Comparison of ENCODE assay signal across 16 cellular contexts in the genomic region with DNA sequence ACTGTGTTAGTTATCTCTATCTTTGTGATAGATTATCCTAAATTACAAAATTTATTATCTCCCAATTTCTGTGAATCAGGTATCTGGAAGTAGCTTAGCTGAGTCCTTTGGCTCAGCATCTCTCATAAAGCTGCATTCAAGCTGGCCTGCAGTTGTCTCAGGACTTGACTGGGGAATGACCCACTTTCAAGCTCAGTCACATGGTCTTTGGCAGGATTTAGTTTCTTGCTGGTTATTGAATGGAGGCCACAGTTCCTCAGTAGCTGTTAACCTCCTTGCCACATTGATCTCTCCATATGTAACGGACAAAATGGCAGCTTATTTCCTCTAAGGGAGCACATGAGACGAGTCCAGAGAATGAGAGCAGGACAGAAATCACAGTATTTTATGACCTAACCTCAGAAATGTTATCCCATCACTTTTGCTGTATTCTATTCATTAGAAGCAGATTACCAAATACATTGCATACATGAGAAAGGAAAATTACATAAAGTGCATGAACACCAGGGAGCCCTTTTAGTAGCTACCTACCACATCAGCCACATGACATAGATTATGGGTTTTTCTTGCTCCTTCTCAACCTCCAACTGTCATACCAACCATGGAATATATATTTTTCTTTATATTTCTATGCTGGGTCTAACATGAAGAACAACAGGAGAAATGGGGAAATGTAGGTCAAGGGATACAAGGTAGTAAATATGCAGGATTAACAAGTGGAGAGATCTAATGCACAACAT.
"Had no signal": no experiment of that assay in that cellular context is flagged by ENCODE, and none has a peak within 500 bp of the region (broad histone marks: within the 10 kb centered on the region; RNA-seq: fewer than 3 reads in every experiment).

No MANE protein-coding gene starts in this region.

- H3K4me3 ChIP-seq: dorsolateral prefrontal cortex, gastrocnemius medialis, lung, right lobe of liver, suprapubic skin had no signal

- H3K79me2 ChIP-seq: parathyroid adenoma had no signal

- H3K27me3 ChIP-seq: dorsolateral prefrontal cortex, gastrocnemius medialis, suprapubic skin had no signal

- H3K27ac ChIP-seq: dorsolateral prefrontal cortex, gastrocnemius medialis, parathyroid adenoma, right lobe of liver, suprapubic skin had no signal

- H3K36me3 ChIP-seq: gastrocnemius medialis, right lobe of liver, suprapubic skin had no signal

- DNase-seq: effector CD4-positive, alpha-beta T cell; gastrocnemius medialis; head of caudate nucleus; natural killer cell; right lobe of liver; small intestine; stimulated activated CD4-positive, alpha-beta T cell treated with anti-CD3 and anti-CD28 coated beads, Interleukin-15, amount 100 ng/mL, for 24 hours; stimulated activated CD4-positive, alpha-beta T cell treated with anti-CD3 and anti-CD28 coated beads, Interleukin-2, amount 100 ng/mL, for 48 hours; stimulated activated CD8-positive, alpha-beta memory T cell treated with anti-CD3 and anti-CD28 coated beads, Interleukin-4, amount 100 ng/mL, for 48 hours; stimulated activated naive CD4-positive, alpha-beta T cell; stimulated activated naive CD8-positive, alpha-beta T cell treated with anti-CD3 and anti-CD28 coated beads, Interleukin-15, amount 100 ng/mL, for 72 hours had no signal

- H2AFZ ChIP-seq: parathyroid adenoma had no signal

- H3K9ac ChIP-seq: parathyroid adenoma had no signal

- H3K4me1 ChIP-seq: gastrocnemius medialis, parathyroid adenoma, right lobe of liver, suprapubic skin had no signal

- H3K9me3 ChIP-seq: gastrocnemius medialis, right lobe of liver, suprapubic skin had no signal

- ATAC-seq: gastrocnemius medialis; left lobe of liver; natural killer cell; right lobe of liver; stimulated activated naive CD8-positive, alpha-beta T cell treated with anti-CD3 and anti-CD28 coated beads, Interleukin-15, amount 100 ng/mL, for 72 hours had no signal
